ENCODE assay signal across 11 cellular contexts in genomic region chr1:145252876-145253275, GRCh38. TPM values are rescaled to one million over a fixed set of nuclear protein-coding genes. Genes with fewer than 3 reads are reported as not detected.
"Had no signal": no experiment of that assay in that cellular context is flagged by ENCODE, and none has a peak within 500 bp of the region (broad histone marks: within the 10 kb centered on the region; RNA-seq: fewer than 3 reads in every experiment).

No MANE protein-coding gene starts in this region.

RNA-seq across cellular contexts. Expression of gene PPIAL4D, which starts 10.9 kb away (rescaled TPM):
- total RNA-seq: OCI-LY7, PC-3, PC-9, Peyer's patch, Right ventricle myocardium inferior, Right ventricle myocardium superior, RPMI7951, SJCRH30, SJSA1, SK-MEL-5 had no signal
- polyA plus RNA-seq: SK-N-SH had no signal
